ENCODE assay signal across 8 cellular contexts in the genomic region with DNA sequence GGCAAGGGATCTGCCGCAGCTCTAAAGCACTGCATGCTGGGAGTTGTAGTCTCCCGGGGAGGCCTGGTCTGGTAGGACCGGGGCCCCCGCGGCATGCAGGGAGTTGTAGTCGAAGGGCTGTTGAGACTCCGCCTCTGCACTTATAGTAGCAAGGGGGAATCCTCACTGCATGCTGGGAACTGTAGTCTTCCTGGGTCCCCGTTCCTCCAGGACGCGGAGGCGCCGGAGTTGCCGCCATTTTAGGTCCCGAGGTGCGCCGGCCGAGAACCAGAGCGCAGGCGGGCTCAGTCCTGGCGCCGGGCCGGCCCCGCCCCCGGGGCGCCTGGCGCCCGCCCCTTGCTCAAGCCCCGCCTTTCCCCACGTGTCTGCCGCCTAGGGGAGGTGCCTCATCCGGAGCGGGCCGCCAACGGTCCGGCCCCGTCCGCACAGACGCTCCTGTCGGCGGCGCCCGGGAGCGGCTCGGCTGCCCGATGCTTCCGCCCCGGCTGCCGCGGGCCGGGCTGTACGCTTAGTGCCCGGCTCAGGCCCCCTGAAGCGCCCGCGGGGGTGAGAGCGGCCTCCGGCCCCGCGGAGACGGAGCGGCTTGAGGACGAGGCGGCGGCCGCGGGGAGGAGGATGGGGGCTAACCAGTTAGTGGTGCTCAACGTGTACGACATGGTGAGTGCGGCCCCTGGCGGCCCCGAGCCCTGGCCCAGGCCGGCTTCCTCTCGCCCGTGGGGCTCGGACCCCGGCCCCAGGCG.
DNase-seq lines count a peak whose midpoint lies in the region; ATAC-seq and TF ChIP-seq lines count a peak whose summit lies in the region.

A gene (plus strand): TSS at position 428 of the 740 bp plus-strand sequence. CDS start 188 bp downstream, at position 616.

- peak; percentile 86 for TF ChIP-seq CTCF in 22Rv1 (IDR thresholded peaks at IDR 0.05)

- DNase-seq in NCI-H2081 (lab: John Stamatoyannopoulos, UW) (peak; percentile 100), T1000 (lab: John Stamatoyannopoulos, UW) (peak; percentile 99), astrocyte of the hippocampus (ENCODE audit: low read depth, low spot score) (peak; percentile 100), hippocampal formation (lab: John Stamatoyannopoulos, UW) (peak; percentile 99 to 100), retina (peak; percentile 98)

- peak within 1 kb of the TSS; percentile 59 for H3K27ac ChIP-seq in 22Rv1

- ATAC-seq in GM18511 (IDR thresholded peaks at IDR 0.05; ENCODE audit: unreplicated experiment) (peak; percentile 96), HG03039 (IDR thresholded peaks at IDR 0.05; ENCODE audit: unreplicated experiment) (peak; percentile 97)

Comparison
In these comparisons a context has a peak if more than half of its experiments do, and no peak if none do; other contexts are left out.
1. Peak in every context shown above with its lines: DNase-seq, ATAC-seq and H3K27ac ChIP-seq.